Comparison of ENCODE assay signal across 29 cellular contexts in the genomic region with DNA sequence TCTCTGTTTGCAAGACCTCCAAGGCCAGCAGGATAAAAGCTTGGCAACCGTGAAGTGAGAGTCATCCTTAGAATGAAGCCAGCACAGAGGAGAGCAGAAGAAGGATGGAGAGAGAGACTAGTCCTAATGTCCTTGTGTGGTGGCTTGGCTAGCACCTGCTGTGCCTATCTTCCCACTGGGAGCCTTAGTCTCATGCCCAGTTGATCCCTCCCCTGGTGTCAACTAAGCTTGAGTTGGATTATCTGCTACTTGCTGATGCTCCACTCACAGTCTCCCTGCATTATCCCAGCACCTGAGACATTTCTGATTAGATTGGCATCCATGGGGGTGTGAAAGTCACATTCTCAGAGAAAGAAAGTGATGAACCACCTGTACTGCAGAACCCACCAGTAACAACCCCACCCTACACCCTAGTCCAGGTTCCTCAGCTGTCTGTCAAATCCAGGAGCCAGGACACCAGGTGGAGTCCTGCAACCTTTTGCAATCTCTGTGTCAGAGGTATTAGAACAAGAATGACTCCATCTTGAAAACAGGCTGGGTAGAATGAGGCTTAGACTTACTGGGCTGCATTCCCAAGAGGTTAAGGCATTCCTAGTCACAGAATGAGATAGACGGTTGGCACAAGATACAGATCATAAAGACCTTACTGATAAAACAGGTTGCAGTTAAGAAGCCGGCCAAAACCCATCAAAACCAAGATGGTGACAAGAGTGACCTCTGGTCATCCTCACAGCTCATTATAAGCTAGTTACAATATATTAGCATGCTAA.
"Had no signal": no experiment of that assay in that cellular context is flagged by ENCODE, and none has a peak within 500 bp of the region (broad histone marks: within the 10 kb centered on the region; RNA-seq: fewer than 3 reads in every experiment).

No MANE protein-coding gene starts in this region.

- H3K27me3 ChIP-seq: adrenal gland, body of pancreas, gastrocnemius medialis, pancreas, testis, upper lobe of right lung had no signal

- H3K36me3 Mint-ChIP-seq: mesothelial cell of epicardium, naive B cell had no signal

- H3K36me3 ChIP-seq: adrenal gland, gastrocnemius medialis, pancreas, prostate gland, upper lobe of right lung had no signal

- H3K9me3 ChIP-seq: adrenal gland, body of pancreas, gastrocnemius medialis, pancreas, prostate gland, testis, upper lobe of right lung had no signal

- ATAC-seq: activated CD4-positive, CD25-positive, alpha-beta regulatory T cell treated with anti-CD3 and anti-CD28 coated beads, Interleukin-2, amount 50 U/mL, for 24 hours; body of pancreas; gastrocnemius medialis; left cardiac atrium; left ventricle myocardium superior; pancreas; sciatic nerve; stimulated activated naive CD8-positive, alpha-beta T cell treated with anti-CD3 and anti-CD28 coated beads, Interleukin-15, Interleukin-2, amounts not matched to agents 100 U/mL and 50 U/mL, for 24 hours; upper lobe of right lung had no signal

- DNase-seq: activated CD8-positive, alpha-beta memory T cell treated with anti-CD3 and anti-CD28 coated beads for 24 hours; activated effector memory CD4-positive, alpha-beta T cell treated with anti-CD3 and anti-CD28 coated beads, Interleukin-2, amount 50 U/mL, for 16 hours; activated naive CD4-positive, alpha-beta T cell treated with anti-CD3 and anti-CD28 coated beads for 36 hours; adrenal gland; aorta; body of pancreas; dermis blood vessel endothelial cell; effector CD4-positive, alpha-beta T cell; gastrocnemius medialis; hippocampal formation; left cardiac atrium; left ventricle myocardium superior; naive B cell; nephron progenitor cell; pancreas; retina; stimulated activated CD4-positive, alpha-beta T cell treated with anti-CD3 and anti-CD28 coated beads, Interleukin-12 subunit alpha, Interleukin-12 subunit beta, amount 100 ng/mL, for 4 hours; stimulated activated CD4-positive, alpha-beta T cell treated with anti-CD3 and anti-CD28 coated beads, Interleukin-4, amount 100 ng/mL, for 1 hour; stimulated activated naive CD8-positive, alpha-beta T cell treated with anti-CD3 and anti-CD28 coated beads, Interleukin-15, Interleukin-2, amounts not matched to agents 100 U/mL and 50 U/mL, for 24 hours; T-helper 9 cell; testis; upper lobe of right lung had no signal

- H3K4me1 Mint-ChIP-seq: mesothelial cell of epicardium, naive B cell had no signal

- H3K27ac ChIP-seq: adrenal gland, body of pancreas, epithelial cell of prostate, gastrocnemius medialis, pancreas, prostate gland, skin epidermis, testis, upper lobe of right lung, VCaP had no signal

- H3K4me3 ChIP-seq: adrenal gland, body of pancreas, gastrocnemius medialis, pancreas, prostate gland, skin epidermis, testis, upper lobe of right lung had no signal

- H3K27ac Mint-ChIP-seq: activated naive CD4-positive, alpha-beta T cell treated with anti-CD3 and anti-CD28 coated beads for 36 hours; mesothelial cell of epicardium; naive B cell; nephron progenitor cell had no signal

- H3K4me3 Mint-ChIP-seq: activated naive CD4-positive, alpha-beta T cell treated with anti-CD3 and anti-CD28 coated beads for 36 hours; mesothelial cell of epicardium; naive B cell; nephron progenitor cell had no signal

- H3K4me1 ChIP-seq: adrenal gland, body of pancreas, gastrocnemius medialis, pancreas, prostate gland, testis, upper lobe of right lung had no signal

- H3K9me3 Mint-ChIP-seq: activated naive CD4-positive, alpha-beta T cell treated with anti-CD3 and anti-CD28 coated beads for 36 hours; mesothelial cell of epicardium; nephron progenitor cell had no signal
